30 cellular contexts compared by ENCODE assay signal in the genomic region with DNA sequence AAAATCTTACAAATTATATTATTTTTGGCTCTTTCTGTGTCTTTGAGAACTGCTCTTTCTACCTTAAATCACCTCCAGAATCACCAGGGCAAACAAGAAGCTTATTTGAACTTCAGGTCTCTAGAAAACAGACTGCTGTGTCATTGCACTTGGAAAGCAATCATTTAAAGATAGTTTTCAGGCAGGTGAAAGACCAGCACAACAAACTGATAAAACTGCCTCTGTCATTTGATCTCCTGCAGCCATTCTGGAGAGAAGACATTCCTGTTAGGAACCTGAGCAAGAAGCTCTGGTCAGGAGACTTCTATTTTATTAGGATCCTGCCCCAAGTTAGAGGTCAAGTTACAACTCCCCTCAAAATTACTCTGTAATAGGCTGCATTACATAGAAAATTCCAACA. TPM values are rescaled to one million over a fixed set of nuclear protein-coding genes. Genes with fewer than 3 reads are reported as not detected.
A peak's percentile ranks its signal among the peaks of the same experiment; 100 is the strongest.
DNase-seq lines count a peak whose midpoint lies in the region; ATAC-seq and TF ChIP-seq lines count a peak whose summit lies in the region.
"Had no signal": no experiment of that assay in that cellular context is flagged by ENCODE, and none has a peak within 500 bp of the region (broad histone marks: within the 10 kb centered on the region; RNA-seq: fewer than 3 reads in every experiment).

No MANE protein-coding gene starts in this region.

- no peak overlapping the region for H3K9ac ChIP-seq in SK-N-SH
- no peak overlapping the region for H3K9ac ChIP-seq in endodermal cell (ENCODE audit: extremely low read depth, low read length, poor library complexity, severe bottlenecking)

- H3K4me1 Mint-ChIP-seq in endodermal cell = peaks cover 16% of the 10 kb centered on the region
- peaks cover 16% of the 10 kb centered on the region for H3K4me1 Mint-ChIP-seq in type B pancreatic cell (ENCODE audit: unreplicated experiment)
- no peaks in the 10 kb centered on the region for H3K4me1 Mint-ChIP-seq in activated T-helper 2 cell treated with anti-CD3 and anti-CD28 coated beads, Interferon-gamma antibody, Interleukin-2, Interleukin-4, amounts not matched to agents 10 μg/mL and 5 μg/mL and 100 μg/mL, durations not matched to agents 14 hours and 24 hours and 36 hours (ENCODE audit: low read depth)
- H3K4me1 Mint-ChIP-seq: activated CD4-positive, alpha-beta memory T cell treated with anti-CD3 and anti-CD28 coated beads, Interleukin-2, amount 10 ng/mL, durations not matched to agents 7 days and 5 days; activated naive CD4-positive, alpha-beta T cell treated with anti-CD3 and anti-CD28 coated beads, Interleukin-2, amount 50 U/mL, for 24 hours had no signal

- TF ChIP-seq CTCF in SK-N-SH (IDR thresholded peaks at IDR 0.05) (no peak), endodermal cell (conservative IDR thresholded peaks at IDR 0.05) (no peak), type B pancreatic cell (conservative IDR thresholded peaks at IDR 0.05) (no peak)

- no peak overlapping the region for H3K4me2 ChIP-seq in SK-N-SH

- H3K9me3 Mint-ChIP-seq in endodermal cell (no peaks in the 10 kb centered on the region), type B pancreatic cell (no peaks in the 10 kb centered on the region)
- H3K9me3 Mint-ChIP-seq in activated T-helper 2 cell treated with anti-CD3 and anti-CD28 coated beads, Interferon-gamma antibody, Interleukin-2, Interleukin-4, amounts not matched to agents 10 μg/mL and 5 μg/mL and 100 μg/mL, durations not matched to agents 14 hours and 24 hours and 36 hours = no peaks in the 10 kb centered on the region
- H3K9me3 Mint-ChIP-seq: activated CD4-positive, alpha-beta memory T cell treated with anti-CD3 and anti-CD28 coated beads, Interleukin-2, amount 10 ng/mL, durations not matched to agents 7 days and 5 days; activated naive CD4-positive, alpha-beta T cell treated with anti-CD3 and anti-CD28 coated beads, Interleukin-2, amount 50 U/mL, for 24 hours had no signal

- H3K27me3 ChIP-seq in SK-N-SH (ENCODE audit: insufficient read depth) (no peaks in the 10 kb centered on the region), endodermal cell (ENCODE audit: control insufficient read depth, insufficient read depth, low read length, poor library complexity, severe bottlenecking) (no peaks in the 10 kb centered on the region)
- H3K27me3 ChIP-seq: BE2C, heart left ventricle, SJSA1, stomach, transverse colon had no signal

- TF ChIP-seq EP300 in SK-N-SH (IDR thresholded peaks at IDR 0.05; ENCODE audit: borderline replicate concordance in 1 of 2, low read depth in 1 of 2, low read length in 1 of 2) = no peak

- POLR2A ChIA-PET in SK-N-SH (lab: Yijun Ruan, JAX) = no interaction called here

- H3K27me3 Mint-ChIP-seq in endodermal cell (ENCODE audit: insufficient read depth) (no peaks in the 10 kb centered on the region), type B pancreatic cell (no peaks in the 10 kb centered on the region)
- H3K27me3 Mint-ChIP-seq in activated T-helper 2 cell treated with anti-CD3 and anti-CD28 coated beads, Interferon-gamma antibody, Interleukin-2, Interleukin-4, amounts not matched to agents 10 μg/mL and 5 μg/mL and 100 μg/mL, durations not matched to agents 14 hours and 24 hours and 36 hours (ENCODE audit: low read depth) = peaks cover 23% of the 10 kb centered on the region
- H3K27me3 Mint-ChIP-seq: activated naive CD4-positive, alpha-beta T cell treated with anti-CD3 and anti-CD28 coated beads, Interleukin-2, amount 50 U/mL, for 24 hours had no signal

- H3K4me3 ChIP-seq in SK-N-SH (ENCODE audit: low read depth in 2 of 2, low read length in 1 of 2) (no peak overlapping the region), endodermal cell (ENCODE audit: low read length) (peak overlapping the region; percentile 14)
- H3K4me3 ChIP-seq: heart left ventricle, SJSA1, stomach, transverse colon had no signal

- no peak for TF ChIP-seq RAD21 in SK-N-SH (IDR thresholded peaks at IDR 0.05; ENCODE audit: low read length)

- H3K36me3 Mint-ChIP-seq in endodermal cell (ENCODE audit: low read depth) = no peaks in the 10 kb centered on the region
- no peaks in the 10 kb centered on the region for H3K36me3 Mint-ChIP-seq in type B pancreatic cell
- no peaks in the 10 kb centered on the region for H3K36me3 Mint-ChIP-seq in activated T-helper 2 cell treated with anti-CD3 and anti-CD28 coated beads, Interferon-gamma antibody, Interleukin-2, Interleukin-4, amounts not matched to agents 10 μg/mL and 5 μg/mL and 100 μg/mL, durations not matched to agents 14 hours and 24 hours and 36 hours (ENCODE audit: low read depth)
- H3K36me3 Mint-ChIP-seq: activated naive CD4-positive, alpha-beta T cell treated with anti-CD3 and anti-CD28 coated beads, Interleukin-2, amount 50 U/mL, for 24 hours had no signal

- DNase-seq in SK-N-SH (no peak), endodermal cell (no peak), myocyte (ENCODE audit: low read depth) (peak; percentile 26), type B pancreatic cell (ENCODE audit: extremely low spot score, unreplicated experiment) (no peak), putamen (ENCODE audit: low spot score) (no peak)
- no peak for DNase-seq in activated T-helper 2 cell treated with anti-CD3 and anti-CD28 coated beads, Interferon-gamma antibody, Interleukin-2, Interleukin-4, amounts not matched to agents 10 μg/mL and 5 μg/mL and 100 μg/mL, durations not matched to agents 14 hours and 24 hours and 36 hours (ENCODE audit: low spot score)
- DNase-seq: ACHN; activated CD4-positive, alpha-beta memory T cell treated with anti-CD3 and anti-CD28 coated beads, Interleukin-2, amount 10 ng/mL, durations not matched to agents 7 days and 5 days; activated CD4-positive, alpha-beta T cell treated with anti-CD3 and anti-CD28 coated beads for 1 hour; activated CD8-positive, alpha-beta memory T cell treated with anti-CD3 and anti-CD28 coated beads, Interleukin-2, amount 50 U/mL, for 48 hours; amygdala; BE2C; DND-41; effector CD8-positive, alpha-beta T cell; heart left ventricle; Kasumi-1; kidney glomerular epithelial cell; NCI-H2171; NCI-H524; nucleus accumbens; retina; small intestine; stimulated activated CD8-positive, alpha-beta memory T cell treated with anti-CD3 and anti-CD28 coated beads, Interleukin-4, amount 100 ng/mL, for 48 hours; stomach; transverse colon had no signal

- no peak overlapping the region; the same call in 1 of the 2 replicates for H2AFZ ChIP-seq in SK-N-SH (ENCODE audit: low read depth)

- H3K27ac ChIP-seq in SK-N-SH (ENCODE audit: low read depth in 2 of 2, low read length in 1 of 2) (no peak overlapping the region), endodermal cell (ENCODE audit: low read depth, low read length) (no peak overlapping the region)
- H3K27ac ChIP-seq: heart left ventricle, HL-60, SJSA1, stomach had no signal

- H3K79me2 ChIP-seq in SK-N-SH (ENCODE audit: insufficient read depth) = no peaks in the 10 kb centered on the region

- H3F3A ChIP-seq in SK-N-SH (replicated peaks; ENCODE audit: insufficient read depth) = no peaks in the 10 kb centered on the region

- H3K4me3 Mint-ChIP-seq in endodermal cell (no peak overlapping the region), type B pancreatic cell (peak overlapping the region; percentile 3)
- no peak overlapping the region for H3K4me3 Mint-ChIP-seq in activated T-helper 2 cell treated with anti-CD3 and anti-CD28 coated beads, Interferon-gamma antibody, Interleukin-2, Interleukin-4, amounts not matched to agents 10 μg/mL and 5 μg/mL and 100 μg/mL, durations not matched to agents 14 hours and 24 hours and 36 hours (ENCODE audit: low read depth)
- H3K4me3 Mint-ChIP-seq: activated CD4-positive, alpha-beta memory T cell treated with anti-CD3 and anti-CD28 coated beads, Interleukin-2, amount 10 ng/mL, durations not matched to agents 7 days and 5 days; activated naive CD4-positive, alpha-beta T cell treated with anti-CD3 and anti-CD28 coated beads, Interleukin-2, amount 50 U/mL, for 24 hours had no signal

- H3K9me3 ChIP-seq in SK-N-SH (no peaks in the 10 kb centered on the region), endodermal cell (ENCODE audit: control insufficient read depth, low read length) (no peaks in the 10 kb centered on the region)
- H3K9me3 ChIP-seq: BE2C, heart left ventricle, SJSA1, stomach, transverse colon had no signal

- H3K9me2 ChIP-seq in SK-N-SH = no peaks in the 10 kb centered on the region

- H3K4me1 ChIP-seq in SK-N-SH (ENCODE audit: control insufficient read depth in 1 of 2, insufficient read depth in 2 of 2, low read depth in 1 of 2, low read length in 1 of 2) (0 out of 4 replicates have a peak, but pooled peaks cover 0 to 7% of the 10 kb centered on the region in 2 experiments), endodermal cell (ENCODE audit: control insufficient read depth, insufficient read depth, low read length) (peaks cover 7% of the 10 kb centered on the region)
- H3K4me1 ChIP-seq: BE2C, SJSA1 had no signal

- H3K27ac Mint-ChIP-seq in endodermal cell (peak overlapping the region; percentile 77), type B pancreatic cell (peak overlapping the region; percentile 72)
- no peak overlapping the region for H3K27ac Mint-ChIP-seq in activated T-helper 2 cell treated with anti-CD3 and anti-CD28 coated beads, Interferon-gamma antibody, Interleukin-2, Interleukin-4, amounts not matched to agents 10 μg/mL and 5 μg/mL and 100 μg/mL, durations not matched to agents 14 hours and 24 hours and 36 hours
- H3K27ac Mint-ChIP-seq: activated CD4-positive, alpha-beta memory T cell treated with anti-CD3 and anti-CD28 coated beads, Interleukin-2, amount 10 ng/mL, durations not matched to agents 7 days and 5 days; activated naive CD4-positive, alpha-beta T cell treated with anti-CD3 and anti-CD28 coated beads, Interleukin-2, amount 50 U/mL, for 24 hours had no signal

- peak; percentile 36; the same call in 1 of the 3 replicates for ATAC-seq in SK-N-SH treated with all-trans-retinoic acid at 6 μM for 48 hours
- ATAC-seq in HG02588 (IDR thresholded peaks at IDR 0.05; ENCODE audit: unreplicated experiment) = no peak
- ATAC-seq: heart left ventricle had no signal

- H3K36me3 ChIP-seq in SK-N-SH (replicated peaks in 1 of 2; ENCODE audit: control insufficient read depth in 1 of 2, insufficient read depth in 2 of 2, low read length in 1 of 2) = no peaks in the 10 kb centered on the region
- H3K36me3 ChIP-seq in endodermal cell (ENCODE audit: control insufficient read depth, insufficient read depth, low read length) = no peaks in the 10 kb centered on the region
- H3K36me3 ChIP-seq: BE2C, heart left ventricle, SJSA1, stomach, transverse colon had no signal

- intact Hi-C loops in activated T-helper 2 cell treated with anti-CD3 and anti-CD28 coated beads, Interferon-gamma antibody, Interleukin-2, Interleukin-4, amounts not matched to agents 10 μg/mL and 5 μg/mL and 100 μg/mL, durations not matched to agents 14 hours and 24 hours and 36 hours (cut with micrococcal nuclease) = no loop called here

- CTCF ChIA-PET in SK-N-SH (lab: Yijun Ruan, JAX) = interaction anchor here (1.4 to 2.1 kb wide), 2 partner anchors 28 to 182 kb away, joined by 4 to 8 read pairs; no protein-coding TSS in a partner anchor

- no peaks in the 10 kb centered on the region for H4K20me1 ChIP-seq in SK-N-SH (ENCODE audit: insufficient read depth)

RNA-seq across cellular contexts. Expression of gene AP4E1, which starts 50.7 kb away (rescaled TPM):
- 1.6 and 2.0 TPM in 2 replicates for polyA plus RNA-seq in SK-N-SH (2012; rRNA removed)
- 2.5 and 3.1 TPM in 2 replicates for polyA plus RNA-seq in SK-N-SH (2012; cell fraction: cytosol; rRNA removed)
- polyA plus RNA-seq in SK-N-SH (2012; cell fraction: nucleus; rRNA removed) = 1.4 and 2.5 TPM in 2 replicates
- total RNA-seq in endodermal cell = 10 to 100 TPM in 1 of 2 donors, 1 to 10 TPM in 1; 7.8 to 12.5 TPM
- polyA plus RNA-seq in endodermal cell (2013, experiment 1 of 2) = 6.7 TPM
- polyA plus RNA-seq in endodermal cell (2013, experiment 2 of 2) = 6.5 TPM
- total RNA-seq in myocyte = 19.7 and 24.9 TPM in 2 replicates
- polyA plus RNA-seq in myocyte (2012) = 7.6 TPM
- total RNA-seq in type B pancreatic cell (ENCODE audit: low replicate concordance) = 7.8 and 10.1 TPM in 2 replicates
- total RNA-seq in activated T-helper 2 cell treated with anti-CD3 and anti-CD28 coated beads, Interferon-gamma antibody, Interleukin-2, Interleukin-4, amounts not matched to agents 10 μg/mL and 5 μg/mL and 100 μg/mL, durations not matched to agents 14 hours and 24 hours and 36 hours = 16.7 and 17.9 TPM in 2 replicates
